In genomic region chr22:23266780-23267179, GRCh38 we compare ENCODE assay signal across 15 cellular contexts.
"Had no signal": no experiment of that assay in that cellular context is flagged by ENCODE, and none has a peak within 500 bp of the region (broad histone marks: within the 10 kb centered on the region; RNA-seq: fewer than 3 reads in every experiment).

No MANE protein-coding gene starts in this region.

- H3K27ac ChIP-seq: cardiac muscle cell, heart left ventricle, suprapubic skin, upper lobe of left lung had no signal

- H3K4me3 ChIP-seq: ascending aorta, cardiac muscle cell, heart left ventricle, mucosa of descending colon, suprapubic skin, upper lobe of left lung had no signal

- H3K27me3 ChIP-seq: ascending aorta, cardiac muscle cell, heart left ventricle, suprapubic skin, upper lobe of left lung had no signal

- H3K9me3 ChIP-seq: ascending aorta, heart left ventricle, mucosa of descending colon, suprapubic skin, upper lobe of left lung had no signal

- H3K9me3 Mint-ChIP-seq: activated T-cell treated with anti-CD3 and anti-CD28 coated beads, Interleukin-2, amount 50 U/mL, for 4 hours; nephron had no signal

- DNase-seq: activated CD4-positive, alpha-beta T cell treated with anti-CD3 and anti-CD28 coated beads, Interleukin-2, amount 50 U/mL, for 1 hour; activated CD4-positive, CD25-positive, alpha-beta regulatory T cell; activated gamma-delta T cell; activated T-cell treated with anti-CD3 and anti-CD28 coated beads, Interleukin-2, amount 50 U/mL, for 4 hours; foreskin melanocyte; heart left ventricle; mucosa of descending colon; stimulated activated CD4-positive, alpha-beta T cell treated with anti-CD3 and anti-CD28 coated beads, Interleukin-12 subunit alpha, Interleukin-12 subunit beta, amount 100 ng/mL, for 4 hours; stimulated activated naive CD8-positive, alpha-beta T cell treated with anti-CD3 and anti-CD28 coated beads, Interleukin-15, Interleukin-2, amounts not matched to agents 100 U/mL and 50 U/mL, for 24 hours; upper lobe of left lung had no signal

- H3K4me3 Mint-ChIP-seq: activated T-cell treated with anti-CD3 and anti-CD28 coated beads, Interleukin-2, amount 50 U/mL, for 4 hours; nephron had no signal

- ATAC-seq: activated T-cell treated with anti-CD3 and anti-CD28 coated beads, Interleukin-2, amount 50 U/mL, for 4 hours; heart left ventricle; left lobe of liver; mucosa of descending colon; stimulated activated naive CD8-positive, alpha-beta T cell treated with anti-CD3 and anti-CD28 coated beads, Interleukin-15, Interleukin-2, amounts not matched to agents 100 U/mL and 50 U/mL, for 24 hours had no signal
